In genomic region chr22:15642288-15642861, GRCh38 we compare ENCODE assay signal across 1 cellular context.
TF ChIP-seq lines count a peak whose summit lies in the region.

No MANE protein-coding gene starts in this region.

TF ChIP-seq in SK-N-SH, 30 proteins besides CTCF, POLR2A, EP300 and RAD21:
- TF ChIP-seq POLR2AphosphoS5 (IDR thresholded peaks at IDR 0.05; ENCODE audit: low read depth, low read length), result peak; percentile 65
- TF ChIP-seq TAF1 (IDR thresholded peaks at IDR 0.05; ENCODE audit: borderline replicate concordance, low read depth, low read length), result peak; percentile 52; the same call in 1 of the 2 replicates
